Comparison of ENCODE assay signal across 1 cellular context in genomic region chr22:46005116-46005705, GRCh38.
TF ChIP-seq lines count a peak whose summit lies in the region.

No MANE protein-coding gene starts in this region.

TF ChIP-seq in HEK293, 187 proteins besides CTCF, POLR2A, EP300 and RAD21:
- peak; percentile 41; the same call in 1 of the 2 replicates for TF ChIP-seq ZBTB10 (tag by site-specific recombination; IDR thresholded peaks at IDR 0.05)
